In the genomic region with DNA sequence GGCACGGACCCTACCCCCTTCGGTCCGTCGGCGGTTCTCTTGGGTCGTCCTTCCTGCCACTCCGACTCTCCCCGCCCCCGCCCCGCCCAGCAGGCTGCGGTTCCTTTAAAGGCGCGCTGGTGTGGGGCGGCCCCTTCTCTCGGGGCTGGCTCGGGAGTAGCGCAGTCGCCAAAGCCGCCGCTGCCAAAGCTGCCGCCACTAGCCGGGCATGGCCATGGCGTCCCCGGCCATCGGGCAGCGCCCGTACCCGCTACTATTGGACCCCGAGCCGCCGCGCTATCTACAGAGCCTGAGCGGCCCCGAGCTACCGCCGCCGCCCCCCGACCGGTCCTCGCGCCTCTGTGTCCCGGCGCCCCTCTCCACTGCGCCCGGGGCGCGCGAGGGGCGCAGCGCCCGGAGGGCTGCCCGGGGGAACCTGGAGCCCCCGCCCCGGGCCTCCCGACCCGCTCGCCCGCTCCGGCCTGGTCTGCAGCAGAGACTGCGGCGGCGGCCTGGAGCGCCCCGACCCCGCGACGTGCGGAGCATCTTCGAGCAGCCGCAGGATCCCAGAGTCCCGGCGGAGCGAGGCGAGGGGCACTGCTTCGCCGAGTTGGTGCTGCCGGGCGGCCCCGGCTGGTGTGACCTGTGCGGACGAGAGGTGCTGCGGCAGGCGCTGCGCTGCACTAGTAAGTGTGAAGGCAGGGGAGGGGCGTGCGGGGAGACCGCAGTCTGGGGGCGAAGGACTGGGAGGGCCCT, we compare ENCODE assay signal across 8 cellular contexts. TPM values are rescaled to one million over a fixed set of nuclear protein-coding genes. Genes with fewer than 3 reads are reported as not detected.
DNase-seq lines count a peak whose midpoint lies in the region; ATAC-seq and TF ChIP-seq lines count a peak whose summit lies in the region.

A gene with protein sequence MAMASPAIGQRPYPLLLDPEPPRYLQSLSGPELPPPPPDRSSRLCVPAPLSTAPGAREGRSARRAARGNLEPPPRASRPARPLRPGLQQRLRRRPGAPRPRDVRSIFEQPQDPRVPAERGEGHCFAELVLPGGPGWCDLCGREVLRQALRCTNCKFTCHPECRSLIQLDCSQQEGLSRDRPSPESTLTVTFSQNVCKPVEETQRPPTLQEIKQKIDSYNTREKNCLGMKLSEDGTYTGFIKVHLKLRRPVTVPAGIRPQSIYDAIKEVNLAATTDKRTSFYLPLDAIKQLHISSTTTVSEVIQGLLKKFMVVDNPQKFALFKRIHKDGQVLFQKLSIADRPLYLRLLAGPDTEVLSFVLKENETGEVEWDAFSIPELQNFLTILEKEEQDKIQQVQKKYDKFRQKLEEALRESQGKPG (plus strand): TSS at position 137 of the 735 bp plus-strand sequence. CDS start 72 bp downstream, at position 209.

- H3K4me3 ChIP-seq in AG04450 (ENCODE audit: low read depth, low read length), result peak within 1 kb of the TSS; percentile 60
- peak within 1 kb of the TSS; percentile 65 to 67 for H3K4me3 ChIP-seq in vagina

- CTCF ChIA-PET in AG04450 (lab: Charles Lee), result interaction anchor here (0.8 to 3.9 kb wide), 7 partner anchors 11 to 123 kb away, joined by 3 to 24 read pairs (median 5); partner anchors contain the start of gene EIF2D

- H3K36me3 Mint-ChIP-seq in activated naive CD8-positive, alpha-beta T cell treated with anti-CD3 and anti-CD28 coated beads for 36 hours, result peaks cover 1% of the 10 kb centered on the region

- H3K9me3 ChIP-seq in AG04450 (ENCODE audit: control insufficient read depth, insufficient read depth, low read length), result no peaks in the 10 kb centered on the region; the same call in 1 of the 2 replicates
- no peaks in the 10 kb centered on the region for H3K9me3 ChIP-seq in vagina

- H3K27me3 ChIP-seq in AG04450 (ENCODE audit: control insufficient read depth, insufficient read depth, low read length) (peaks cover 8% of the 10 kb centered on the region), vagina (no peaks in the 10 kb centered on the region)

- H3K4me1 ChIP-seq in vagina, result peaks cover 62% of the 10 kb centered on the region

- no peak for TF ChIP-seq CTCF in AG04450 (IDR thresholded peaks at IDR 0.05; ENCODE audit: low read depth, low read length)
- TF ChIP-seq CTCF in vagina (IDR thresholded peaks at IDR 0.05), result no peak

- intact Hi-C loops in left cardiac atrium (cut with DNase I) (no loop called here), vagina (cut with DNase I) (no loop called here)

- POLR2A ChIA-PET in AG04450 (lab: Yijun Ruan, JAX), result interaction anchor here (1.2 to 1.3 kb wide), 2 partner anchors 17 to 105 kb away, joined by 3 to 10 read pairs; partner anchors contain the start of gene EIF2D

- H3K9me3 Mint-ChIP-seq in activated naive CD8-positive, alpha-beta T cell treated with anti-CD3 and anti-CD28 coated beads for 36 hours, result no peaks in the 10 kb centered on the region

- H3K27ac ChIP-seq in AG04450 (ENCODE audit: low read depth, low read length) (no peak within 1 kb of the TSS), vagina (peak within 1 kb of the TSS; percentile 64)

- peak; percentile 59 for ATAC-seq in HG03571 (IDR thresholded peaks at IDR 0.05; ENCODE audit: unreplicated experiment)
- ATAC-seq in left cardiac atrium, result peak; percentile 87 to 92

- peak within 1 kb of the TSS; percentile 72 for H3K4me3 Mint-ChIP-seq in activated naive CD8-positive, alpha-beta T cell treated with anti-CD3 and anti-CD28 coated beads for 36 hours

- TF ChIP-seq POLR2A in GM19193 (IDR thresholded peaks at IDR 0.05; ENCODE audit: extremely low read depth, insufficient read depth, insufficient read length) (peak; percentile 79), vagina (IDR thresholded peaks at IDR 0.05) (peak in 1 of 2 donors; percentile 40)

- H3K27ac Mint-ChIP-seq in activated naive CD8-positive, alpha-beta T cell treated with anti-CD3 and anti-CD28 coated beads for 36 hours, result peak within 1 kb of the TSS; percentile 4

- H3K27me3 Mint-ChIP-seq in activated naive CD8-positive, alpha-beta T cell treated with anti-CD3 and anti-CD28 coated beads for 36 hours, result peaks cover 35% of the 10 kb centered on the region

- H3K4me1 Mint-ChIP-seq in activated naive CD8-positive, alpha-beta T cell treated with anti-CD3 and anti-CD28 coated beads for 36 hours, result peaks cover 53% of the 10 kb centered on the region

- DNase-seq in AG04450 (ENCODE audit: low read depth, low spot score), result no peak
- DNase-seq in T follicular helper cell (ENCODE audit: low read depth), result peak; percentile 65
- peak; percentile 85 for DNase-seq in activated naive CD8-positive, alpha-beta T cell treated with anti-CD3 and anti-CD28 coated beads for 36 hours
- DNase-seq in left cardiac atrium, result peak; percentile 90
- peak; percentile 28 for DNase-seq in putamen (ENCODE audit: low spot score)
- DNase-seq in vagina (ENCODE audit: extremely low spot score in 2 of 2), result no peak

- no peaks in the 10 kb centered on the region for H3K36me3 ChIP-seq in vagina

RNA-seq across cellular contexts. Expression of the gene that starts here (rescaled TPM):
- polyA plus RNA-seq in AG04450 (2011; rRNA removed), result 2.3 and 2.4 TPM in 2 replicates
- 3.2 and 4.4 TPM in 2 replicates for polyA minus RNA-seq in AG04450 (2011; rRNA and poly(A)+ RNA removed)
- 100 to 1,000 TPM; 223 to 226 TPM for total RNA-seq in activated naive CD8-positive, alpha-beta T cell treated with anti-CD3 and anti-CD28 coated beads for 36 hours
- 10 to 100 TPM in 1 of 2 donors, 1 to 10 TPM in 1; 7.8 to 10.0 TPM for total RNA-seq in left cardiac atrium
- 28.5 TPM for total RNA-seq in vagina

Comparison
In these comparisons a context has a peak if more than half of its experiments do, and no peak if none do; other contexts are left out.
1. DNase-seq: peak in T follicular helper cell (single experiment), activated naive CD8-positive, alpha-beta T cell treated with anti-CD3 and anti-CD28 coated beads for 36 hours (single experiment), left cardiac atrium (single experiment) and putamen (single experiment); none in AG04450 (single experiment) and vagina (0 of 2).